Comparison of ENCODE assay signal across 13 cellular contexts in genomic region chr5:149224282-149224681, GRCh38.
"Had no signal": no experiment of that assay in that cellular context is flagged by ENCODE, and none has a peak within 500 bp of the region (broad histone marks: within the 10 kb centered on the region; RNA-seq: fewer than 3 reads in every experiment).

No MANE protein-coding gene starts in this region.

- H3K27me3 ChIP-seq: brain microvascular endothelial cell, esophagus squamous epithelium, foreskin keratinocyte, stomach had no signal

- H3K4me3 ChIP-seq: esophagus squamous epithelium, stomach, thoracic aorta had no signal

- H3K9me3 ChIP-seq: esophagus squamous epithelium, stomach, thoracic aorta had no signal

- ATAC-seq: foreskin keratinocyte had no signal

- H3K36me3 ChIP-seq: brain microvascular endothelial cell, stomach, thoracic aorta had no signal

- H3K27ac Mint-ChIP-seq: activated naive CD8-positive, alpha-beta T cell had no signal

- H3K4me3 Mint-ChIP-seq: activated naive CD8-positive, alpha-beta T cell had no signal

- DNase-seq: activated CD4-positive, alpha-beta T cell treated with anti-CD3 and anti-CD28 coated beads, Interleukin-2, amount 50 U/mL, for 1 hour; activated effector memory CD4-positive, alpha-beta T cell treated with Interleukin-2 at 50 U/mL for 16 hours; activated T-cell treated with anti-CD3 and anti-CD28 coated beads, Interleukin-2, amount 50 U/mL, for 1 hour; amygdala; brain microvascular endothelial cell; esophagus squamous epithelium; foreskin keratinocyte; retina; small intestine; stomach; T-helper 2 cell had no signal

- H3K27ac ChIP-seq: brain microvascular endothelial cell, foreskin keratinocyte, stomach, thoracic aorta had no signal
